Comparison of ENCODE assay signal across 17 cellular contexts in the genomic region with DNA sequence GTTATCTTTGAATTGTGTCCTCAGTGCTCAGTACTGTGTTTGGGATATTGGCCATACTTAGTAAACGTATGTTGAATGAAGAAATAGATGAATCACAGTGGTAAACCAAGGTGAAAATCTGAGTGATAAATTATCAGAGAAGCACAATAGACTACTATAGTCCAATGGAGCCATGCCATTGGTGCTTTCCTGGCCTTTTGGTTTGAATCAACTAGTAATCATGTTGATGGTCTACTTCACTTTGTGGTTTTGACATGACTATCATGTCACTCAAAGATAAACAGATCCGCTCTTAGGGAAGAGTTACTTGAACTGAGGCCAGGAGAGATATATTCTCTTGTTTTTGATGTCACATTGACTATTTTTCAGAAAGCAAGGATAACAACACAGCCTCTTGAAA.
DNase-seq lines count a peak whose midpoint lies in the region; ATAC-seq and TF ChIP-seq lines count a peak whose summit lies in the region.
"Had no signal": no experiment of that assay in that cellular context is flagged by ENCODE, and none has a peak within 500 bp of the region (broad histone marks: within the 10 kb centered on the region; RNA-seq: fewer than 3 reads in every experiment).

No MANE protein-coding gene starts in this region.

- H3F3A ChIP-seq in PC-3 (ENCODE audit: low read length, unreplicated experiment) = no peaks in the 10 kb centered on the region

- no peaks in the 10 kb centered on the region for H3K79me2 ChIP-seq in PC-3 (ENCODE audit: low read length)

- no peak overlapping the region for H3K4me3 ChIP-seq in PC-3 (ENCODE audit: low read length)
- no peak overlapping the region for H3K4me3 ChIP-seq in body of pancreas
- H3K4me3 ChIP-seq in suprapubic skin = no peak overlapping the region
- no peak overlapping the region for H3K4me3 ChIP-seq in foreskin fibroblast (ENCODE audit: low read depth in 1 of 2, low read length in 2 of 2)

- no peaks in the 10 kb centered on the region for H3K36me3 Mint-ChIP-seq in chondrocyte (ENCODE audit: low read depth)
- H3K36me3 Mint-ChIP-seq: CD14-positive monocyte had no signal

- ATAC-seq in PC-3 = no peak
- ATAC-seq in body of pancreas = no peak
- ATAC-seq: Panc1 had no signal

- no peaks in the 10 kb centered on the region for H4K20me1 ChIP-seq in PC-3 (ENCODE audit: low read length)

- no peak for TF ChIP-seq CTCF in PC-3 (conservative IDR thresholded peaks at IDR 0.05; ENCODE audit: low read depth, low read length)
- TF ChIP-seq CTCF in body of pancreas (IDR thresholded peaks at IDR 0.05) = no peak
- TF ChIP-seq CTCF in suprapubic skin (IDR thresholded peaks at IDR 0.05) = no peak
- no peak for TF ChIP-seq CTCF in foreskin fibroblast (IDR thresholded peaks at IDR 0.05; ENCODE audit: low read depth, low read length)
- no peak for TF ChIP-seq CTCF in chondrocyte (IDR thresholded peaks at IDR 0.05)

- intact Hi-C loops in PC-3 (cut with micrococcal nuclease) = no loop called here
- intact Hi-C loops in body of pancreas (cut with DNase I) = no loop called here

- H3K27ac ChIP-seq in PC-3 (ENCODE audit: low read length) (peak overlapping the region; percentile 62), body of pancreas (peak overlapping the region in 3 of 4 donors; percentile 16 to 76 (median 65)), suprapubic skin (peak overlapping the region; percentile 52)

- H3K9me3 ChIP-seq in PC-3 (ENCODE audit: low read length) = no peaks in the 10 kb centered on the region
- peaks cover 0 to 8% (median 0%) of the 10 kb centered on the region in 3 donors for H3K9me3 ChIP-seq in body of pancreas
- H3K9me3 ChIP-seq in suprapubic skin = no peaks in the 10 kb centered on the region

- no peaks in the 10 kb centered on the region for H3K9me2 ChIP-seq in PC-3 (replicated peaks; ENCODE audit: low read length)

- H3K27ac Mint-ChIP-seq in chondrocyte (ENCODE audit: unreplicated experiment) = no peak overlapping the region
- H3K27ac Mint-ChIP-seq: CD14-positive monocyte had no signal

- DNase-seq in HT-29 (ENCODE audit: low spot score) = peak; percentile 37
- DNase-seq in PC-3 = peak; percentile 64
- DNase-seq in body of pancreas = no peak
- no peak for DNase-seq in suprapubic skin (ENCODE audit: low spot score in 2 of 2)
- DNase-seq in stimulated activated naive CD4-positive, alpha-beta T cell (lab: John Stamatoyannopoulos, UW) = no peak
- no peak for DNase-seq in foreskin fibroblast
- no peak for DNase-seq in chondrocyte (ENCODE audit: low spot score)
- DNase-seq: AML-193, EL, Karpas-422, NCI-H1417, NCI-H1930, NCI-H2171 treated with DMSO at 0.1 percent for 48 hours, NCI-H510A treated with DMSO at 0.1 percent for 48 hours, Right ventricle myocardium superior had no signal

- TF ChIP-seq POLR2A in body of pancreas (IDR thresholded peaks at IDR 0.05) (no peak), suprapubic skin (IDR thresholded peaks at IDR 0.05) (no peak)

- CTCF ChIA-PET in PC-3 (lab: Charles Lee) = no interaction called here

- WGBS in body of pancreas, 2 donors = 56 to 66% methylated on average over 2 of the region's 2 CpGs
- 75% methylated on average over 2 of the region's 2 CpGs for WGBS in suprapubic skin

- H3K27me3 ChIP-seq in PC-3 (ENCODE audit: low read length) (no peaks in the 10 kb centered on the region), body of pancreas (no peaks in the 10 kb centered on the region), suprapubic skin (no peaks in the 10 kb centered on the region)

- H3K4me3 Mint-ChIP-seq in chondrocyte (ENCODE audit: unreplicated experiment) = no peak overlapping the region
- H3K4me3 Mint-ChIP-seq: CD14-positive monocyte had no signal

- H3K4me2 ChIP-seq in PC-3 (ENCODE audit: low read length) = no peak overlapping the region

- H3K9me3 Mint-ChIP-seq in chondrocyte (ENCODE audit: low read depth) = peaks cover 22% of the 10 kb centered on the region

- POLR2A ChIA-PET in PC-3 (lab: Charles Lee; ENCODE audit: unreplicated experiment) = interaction anchor here (0.5 kb wide), 1 partner anchor 29 kb away, joined by 5 read pairs; no protein-coding TSS in a partner anchor

- no peaks in the 10 kb centered on the region for H3K27me3 Mint-ChIP-seq in chondrocyte (ENCODE audit: low read depth)

- H3K9ac ChIP-seq in PC-3 (ENCODE audit: low read length) = no peak overlapping the region

- no peak for TF ChIP-seq EP300 in suprapubic skin (IDR thresholded peaks at IDR 0.05)

- no peaks in the 10 kb centered on the region for H3K36me3 ChIP-seq in PC-3 (ENCODE audit: low read depth, low read length)
- H3K36me3 ChIP-seq in body of pancreas (replicated peaks in 1 of 2; ENCODE audit: insufficient read depth in 1 of 2, low read depth in 2 of 2) = no peaks in the 10 kb centered on the region
- no peaks in the 10 kb centered on the region for H3K36me3 ChIP-seq in suprapubic skin

- peaks cover 22% of the 10 kb centered on the region for H3K4me1 Mint-ChIP-seq in chondrocyte (ENCODE audit: low read depth)
- H3K4me1 Mint-ChIP-seq: CD14-positive monocyte had no signal

- BruUV-seq in PC-3 (replicated peaks; lab: Mats Ljungman, UMichigan) = no TSS peak

- H2AFZ ChIP-seq in PC-3 (ENCODE audit: low read length) = no peak overlapping the region

- H3K4me1 ChIP-seq in PC-3 (ENCODE audit: insufficient read depth, low read length) = peaks cover 34% of the 10 kb centered on the region
- H3K4me1 ChIP-seq in body of pancreas = peaks cover 11% of the 10 kb centered on the region
- H3K4me1 ChIP-seq in suprapubic skin = peaks cover 4% of the 10 kb centered on the region

Comparison
In these comparisons a context has a peak if more than half of its experiments do, and no peak if none do; other contexts are left out.
1. DNase-seq: peak in HT-29 (single experiment) and PC-3 (single experiment); none in body of pancreas (0 of 4), suprapubic skin (0 of 2), stimulated activated naive CD4-positive, alpha-beta T cell (0 of 6), foreskin fibroblast (0 of 2) and chondrocyte (single experiment).
2. Peak in every context shown above with its lines, with median percentiles within 50 percentile points of each other: H3K27ac ChIP-seq.